8 cellular contexts compared by ENCODE assay signal in the genomic region with DNA sequence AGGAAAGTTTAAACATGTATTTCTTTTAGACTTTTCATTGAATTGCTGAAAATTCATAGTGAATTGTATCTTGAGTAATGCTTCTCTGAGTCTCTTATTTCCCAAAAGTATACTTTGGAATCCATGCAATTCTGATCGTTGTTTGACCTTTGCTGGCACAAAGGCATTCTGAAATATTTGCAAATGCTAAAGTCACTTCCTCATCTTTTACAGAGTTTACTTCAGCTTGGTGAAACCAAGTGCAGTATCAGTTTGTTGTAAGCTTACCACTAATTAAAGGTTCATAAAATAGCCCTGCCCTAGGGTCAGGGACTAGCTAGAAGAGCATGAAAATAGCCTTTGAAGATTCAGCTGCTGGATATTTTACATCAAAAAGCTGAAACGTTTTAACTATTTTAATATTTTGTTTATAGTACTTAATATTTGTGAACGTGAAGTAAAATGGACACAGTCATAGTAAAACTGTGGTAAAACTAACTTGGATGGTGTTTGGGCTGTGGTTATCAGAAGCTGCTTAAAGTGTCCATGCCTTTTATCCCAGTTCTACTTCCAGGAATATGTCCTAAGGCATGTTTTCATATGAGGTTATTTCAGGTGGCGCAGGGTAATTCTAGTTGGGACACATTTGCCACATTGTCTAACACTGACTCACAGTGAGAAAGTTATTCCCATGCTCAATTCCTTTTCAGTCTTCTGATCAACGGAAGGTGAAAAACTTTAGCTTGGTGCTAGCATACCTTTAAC. TPM values are rescaled to one million over a fixed set of nuclear protein-coding genes. Genes with fewer than 3 reads are reported as not detected.
DNase-seq lines count a peak whose midpoint lies in the region; ATAC-seq and TF ChIP-seq lines count a peak whose summit lies in the region.

No MANE protein-coding gene starts in this region.

- peaks cover 7% of the 10 kb centered on the region; the same call in 1 of the 2 replicates for H3F3A ChIP-seq in GM23338 (replicated peaks; ENCODE audit: low read depth)

- peaks cover 8% of the 10 kb centered on the region for H3K4me1 ChIP-seq in GM23338 (ENCODE audit: insufficient read depth)

- no peaks in the 10 kb centered on the region for H3K36me3 ChIP-seq in GM23338 (ENCODE audit: insufficient read depth)

- H4K20me1 ChIP-seq in GM23338 (replicated peaks; ENCODE audit: insufficient read depth) = no peaks in the 10 kb centered on the region

- H3K4me3 Mint-ChIP-seq in stimulated activated naive CD8-positive, alpha-beta T cell treated with anti-CD3 and anti-CD28 coated beads, Interleukin-15, Interleukin-2, amounts not matched to agents 100 ng/mL and 50 ng/mL, for 24 hours = peak overlapping the region; percentile 35
- peak overlapping the region; percentile 67 for H3K4me3 Mint-ChIP-seq in activated T-helper 1 cell treated with anti-CD3 and anti-CD28 coated beads, Interleukin-12 subunit alpha, Interleukin-12 subunit beta, Interleukin-2, Interleukin-4 antibody, amounts not matched to agents 30 ng/mL and 10 ng/mL and 1 ng/mL, durations not matched to agents 14 hours and 24 hours and 36 hours
- no peak overlapping the region for H3K4me3 Mint-ChIP-seq in GM23338

- H3K36me3 Mint-ChIP-seq in stimulated activated naive CD8-positive, alpha-beta T cell treated with anti-CD3 and anti-CD28 coated beads, Interleukin-15, Interleukin-2, amounts not matched to agents 100 ng/mL and 50 ng/mL, for 24 hours (ENCODE audit: low read depth) = peaks cover 38% of the 10 kb centered on the region
- peaks cover 37% of the 10 kb centered on the region for H3K36me3 Mint-ChIP-seq in activated T-helper 1 cell treated with anti-CD3 and anti-CD28 coated beads, Interleukin-12 subunit alpha, Interleukin-12 subunit beta, Interleukin-2, Interleukin-4 antibody, amounts not matched to agents 30 ng/mL and 10 ng/mL and 1 ng/mL, durations not matched to agents 14 hours and 24 hours and 36 hours (ENCODE audit: low read depth)
- no peaks in the 10 kb centered on the region for H3K36me3 Mint-ChIP-seq in GM23338 (ENCODE audit: low read depth)

- no peaks in the 10 kb centered on the region for H3K9me3 Mint-ChIP-seq in stimulated activated naive CD8-positive, alpha-beta T cell treated with anti-CD3 and anti-CD28 coated beads, Interleukin-15, Interleukin-2, amounts not matched to agents 100 ng/mL and 50 ng/mL, for 24 hours
- no peaks in the 10 kb centered on the region for H3K9me3 Mint-ChIP-seq in activated T-helper 1 cell treated with anti-CD3 and anti-CD28 coated beads, Interleukin-12 subunit alpha, Interleukin-12 subunit beta, Interleukin-2, Interleukin-4 antibody, amounts not matched to agents 30 ng/mL and 10 ng/mL and 1 ng/mL, durations not matched to agents 14 hours and 24 hours and 36 hours
- H3K9me3 Mint-ChIP-seq in GM23338 = no peaks in the 10 kb centered on the region

- no peak overlapping the region for H3K4me3 ChIP-seq in GM23338

- H3K27me3 Mint-ChIP-seq in stimulated activated naive CD8-positive, alpha-beta T cell treated with anti-CD3 and anti-CD28 coated beads, Interleukin-15, Interleukin-2, amounts not matched to agents 100 ng/mL and 50 ng/mL, for 24 hours = no peaks in the 10 kb centered on the region
- H3K27me3 Mint-ChIP-seq in activated T-helper 1 cell treated with anti-CD3 and anti-CD28 coated beads, Interleukin-12 subunit alpha, Interleukin-12 subunit beta, Interleukin-2, Interleukin-4 antibody, amounts not matched to agents 30 ng/mL and 10 ng/mL and 1 ng/mL, durations not matched to agents 14 hours and 24 hours and 36 hours (ENCODE audit: insufficient read depth) = no peaks in the 10 kb centered on the region
- H3K27me3 Mint-ChIP-seq in GM23338 (ENCODE audit: insufficient read depth, low read depth, poor library complexity) = peaks cover 2% of the 10 kb centered on the region

- no peak for ATAC-seq in stimulated activated naive CD8-positive, alpha-beta T cell treated with anti-CD3 and anti-CD28 coated beads, Interleukin-15, Interleukin-2, amounts not matched to agents 100 U/mL and 50 U/mL, for 24 hours
- ATAC-seq in left colon (peak; percentile 29), GM18867 (IDR thresholded peaks at IDR 0.05; ENCODE audit: unreplicated experiment) (no peak), GM23338 (no peak)

- H3K27ac Mint-ChIP-seq in stimulated activated naive CD8-positive, alpha-beta T cell treated with anti-CD3 and anti-CD28 coated beads, Interleukin-15, Interleukin-2, amounts not matched to agents 100 ng/mL and 50 ng/mL, for 24 hours = peak overlapping the region; percentile 67
- peak overlapping the region; percentile 32 for H3K27ac Mint-ChIP-seq in activated T-helper 1 cell treated with anti-CD3 and anti-CD28 coated beads, Interleukin-12 subunit alpha, Interleukin-12 subunit beta, Interleukin-2, Interleukin-4 antibody, amounts not matched to agents 30 ng/mL and 10 ng/mL and 1 ng/mL, durations not matched to agents 14 hours and 24 hours and 36 hours
- no peak overlapping the region for H3K27ac Mint-ChIP-seq in GM23338

- TF ChIP-seq CTCF in GM23338 (conservative IDR thresholded peaks at IDR 0.05; ENCODE audit: low read depth in 2 of 2) = no peak

- peaks cover 83% of the 10 kb centered on the region for H3K4me1 Mint-ChIP-seq in stimulated activated naive CD8-positive, alpha-beta T cell treated with anti-CD3 and anti-CD28 coated beads, Interleukin-15, Interleukin-2, amounts not matched to agents 100 ng/mL and 50 ng/mL, for 24 hours (ENCODE audit: low read depth)
- H3K4me1 Mint-ChIP-seq in activated T-helper 1 cell treated with anti-CD3 and anti-CD28 coated beads, Interleukin-12 subunit alpha, Interleukin-12 subunit beta, Interleukin-2, Interleukin-4 antibody, amounts not matched to agents 30 ng/mL and 10 ng/mL and 1 ng/mL, durations not matched to agents 14 hours and 24 hours and 36 hours (ENCODE audit: low read depth) = peaks cover 90% of the 10 kb centered on the region
- peaks cover 13% of the 10 kb centered on the region for H3K4me1 Mint-ChIP-seq in GM23338

- no peaks in the 10 kb centered on the region for H3K9me2 ChIP-seq in GM23338 (ENCODE audit: insufficient read depth)

- H3K4me2 ChIP-seq in GM23338 = no peak overlapping the region

- no peaks in the 10 kb centered on the region for H3K79me2 ChIP-seq in GM23338 (replicated peaks; ENCODE audit: insufficient read depth)

- no peak for DNase-seq in stimulated activated naive CD8-positive, alpha-beta T cell treated with anti-CD3 and anti-CD28 coated beads, Interleukin-15, Interleukin-2, amounts not matched to agents 100 U/mL and 50 U/mL, for 24 hours
- DNase-seq in activated T-helper 1 cell treated with anti-CD3 and anti-CD28 coated beads, Interleukin-12 subunit alpha, Interleukin-12 subunit beta, Interleukin-2, Interleukin-4 antibody, amounts not matched to agents 30 ng/mL and 10 ng/mL and 1 ng/mL, durations not matched to agents 14 hours and 24 hours and 36 hours (ENCODE audit: low spot score) = no peak
- DNase-seq in left colon = no peak
- DNase-seq in NCI-H524 (lab: John Stamatoyannopoulos, UW) = no peak
- DNase-seq in central memory CD4-positive, alpha-beta T cell = no peak
- no peak for DNase-seq in GM23338 (ENCODE audit: low spot score)

- H3K27ac ChIP-seq in GM23338 (ENCODE audit: low read depth) = no peak overlapping the region

- H3K27me3 ChIP-seq in GM23338 (ENCODE audit: insufficient read depth) = 0 out of 2 replicates have a peak, but pooled peaks cover 4% of the 10 kb centered on the region

- H2AFZ ChIP-seq in GM23338 = no peak overlapping the region

- intact Hi-C loops in activated T-helper 1 cell treated with anti-CD3 and anti-CD28 coated beads, Interleukin-12 subunit alpha, Interleukin-12 subunit beta, Interleukin-2, Interleukin-4 antibody, amounts not matched to agents 30 ng/mL and 10 ng/mL and 1 ng/mL, durations not matched to agents 14 hours and 24 hours and 36 hours (cut with micrococcal nuclease) = loop anchor here (5.0 kb wide), 1 partner anchor 222 kb away; no protein-coding TSS in a partner anchor
- intact Hi-C loops in left colon (cut with DNase I, micrococcal nuclease) = no loop called here

TF ChIP-seq in GM23338, 12 proteins besides CTCF, POLR2A, EP300 and RAD21 (continues in another document):
- no peak for TF ChIP-seq CREB1 (CRISPR knock-in tag; IDR thresholded peaks at IDR 0.05; ENCODE audit: low read depth)
- no peak for TF ChIP-seq ZNF331 (CRISPR knock-in tag; IDR thresholded peaks at IDR 0.05; ENCODE audit: low read depth)
- no peak for TF ChIP-seq NANOG (IDR thresholded peaks at IDR 0.05; ENCODE audit: borderline replicate concordance)
- TF ChIP-seq EZH2phosphoT487 (IDR thresholded peaks at IDR 0.05; ENCODE audit: unreplicated experiment) = no peak
- no peak for TF ChIP-seq STAT1 (IDR thresholded peaks at IDR 0.05; ENCODE audit: unreplicated experiment)

RNA-seq across cellular contexts. Expression of a gene that starts 45.3 kb away (rescaled TPM):
- 4.3 and 6.2 TPM in 2 replicates for total RNA-seq in activated T-helper 1 cell treated with anti-CD3 and anti-CD28 coated beads, Interleukin-12 subunit alpha, Interleukin-12 subunit beta, Interleukin-2, Interleukin-4 antibody, amounts not matched to agents 30 ng/mL and 10 ng/mL and 1 ng/mL, durations not matched to agents 14 hours and 24 hours and 36 hours
- total RNA-seq in left colon = 10 to 100 TPM; 35.2 to 59.3 TPM
- total RNA-seq in GM23338 (2014; rRNA removed; shearing (Covaris generic)) = 2.4 and 4.8 TPM in 2 replicates
- polyA plus RNA-seq in GM23338 (2016; fragmentation: Nextera tagmentation; extraction: Ambion mirVana) = 1.7 and 1.9 TPM in 2 replicates
